In the genomic region with DNA sequence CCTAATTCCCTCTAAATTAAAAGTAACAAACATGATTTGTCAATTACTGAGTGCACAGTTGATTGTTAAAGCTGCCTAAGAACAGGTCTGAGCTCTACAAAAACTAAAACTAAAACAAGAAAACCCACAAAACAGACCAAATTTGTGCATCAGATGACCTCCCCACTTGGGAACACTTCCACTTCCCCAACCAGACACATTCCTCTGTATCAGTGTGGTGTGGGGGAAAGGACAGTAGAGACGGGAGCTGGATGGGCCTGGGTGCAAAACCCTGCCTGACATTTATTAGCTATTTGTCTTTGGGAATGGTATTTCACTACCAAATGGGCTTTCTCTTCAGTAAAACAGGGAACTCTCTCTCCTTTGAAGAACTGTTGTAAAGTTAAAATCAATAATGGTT, we compare ENCODE assay signal across 1 cellular context.
TF ChIP-seq lines count a peak whose summit lies in the region.

No MANE protein-coding gene starts in this region.

TF ChIP-seq in SK-N-SH treated with all-trans-retinoic acid at 6 μM for 48 hours, 23 proteins besides CTCF, POLR2A, EP300 and RAD21 (continued from another document):
- TF ChIP-seq POU6F1 (CRISPR knock-in tag; IDR thresholded peaks at IDR 0.05; ENCODE audit: borderline replicate concordance, low read depth) (no peak), PPARA (CRISPR knock-in tag; IDR thresholded peaks at IDR 0.05; ENCODE audit: borderline replicate concordance) (no peak), ZNF565 (CRISPR knock-in tag; conservative IDR thresholded peaks at IDR 0.05; ENCODE audit: low read depth) (no peak), ESRRG (CRISPR knock-in tag; IDR thresholded peaks at IDR 0.05) (no peak), ISL1 (CRISPR knock-in tag; IDR thresholded peaks at IDR 0.05) (no peak), ZFP30 (CRISPR knock-in tag; IDR thresholded peaks at IDR 0.05) (no peak)
